Comparison of ENCODE assay signal across 8 cellular contexts in genomic region chr13:101942038-101942437, GRCh38.
DNase-seq lines count a peak whose midpoint lies in the region; TF ChIP-seq lines count a peak whose summit lies in the region.

No MANE protein-coding gene starts in this region.

- H3K4me1 ChIP-seq in HAP-1, result no peaks in the 10 kb centered on the region

- H3K4me3 ChIP-seq in HAP-1, result no peak overlapping the region
- H3K4me3 ChIP-seq in astrocyte of the cerebellum (ENCODE audit: low read depth, low read length), result no peak overlapping the region
- no peak overlapping the region for H3K4me3 ChIP-seq in kidney epithelial cell (ENCODE audit: low read depth, low read length)

- H3K36me3 ChIP-seq in HAP-1 (replicated peaks), result no peaks in the 10 kb centered on the region
- H3K36me3 ChIP-seq in kidney epithelial cell (ENCODE audit: control insufficient read depth, insufficient read depth, low read length), result no peaks in the 10 kb centered on the region

- no peaks in the 10 kb centered on the region for H3K9me3 ChIP-seq in HAP-1

- H3K27me3 ChIP-seq in HAP-1 (ENCODE audit: low read depth), result no peaks in the 10 kb centered on the region
- no peaks in the 10 kb centered on the region for H3K27me3 ChIP-seq in kidney epithelial cell (ENCODE audit: control insufficient read depth, insufficient read depth, low read length)

- in situ Hi-C loops in G401 (cut with HindIII; ENCODE audit: low sequenced_read_pairs), result no loop called here
- in situ Hi-C loops in HAP-1 (cut with MboI; ENCODE audit: low sequenced_read_pairs), result loop anchor here (25.0 kb wide), 1 partner anchor 620 kb away; no protein-coding TSS in a partner anchor
- in situ Hi-C loops in astrocyte of the cerebellum (cut with HindIII; ENCODE audit: low sequenced_read_pairs), result no loop called here

- peak; percentile 83 for TF ChIP-seq CTCF in astrocyte of the cerebellum (IDR thresholded peaks at IDR 0.05; ENCODE audit: low read depth, low read length, missing control alignments)
- peak; percentile 84 for TF ChIP-seq CTCF in kidney epithelial cell (IDR thresholded peaks at IDR 0.05; ENCODE audit: insufficient read depth, low read length, poor library complexity, severe bottlenecking)

- DNase-seq in G401 (ENCODE audit: low spot score) (peak; percentile 91), HAP-1 (ENCODE audit: low spot score in 2 of 2) (peak; percentile 4 to 16), NCI-H1436 treated with DMSO at 0.1 percent for 48 hours (lab: John Stamatoyannopoulos, UW) (peak; percentile 35), astrocyte of the cerebellum (ENCODE audit: low read depth) (peak; percentile 53), kidney epithelial cell (ENCODE audit: low read depth) (no peak), KG1 (lab: John Stamatoyannopoulos, UW) (no peak), AG08396 (ENCODE audit: low spot score) (no peak), activated gamma-delta T cell treated with Interleukin-2 at 50 U/mL for 16 hours (no peak)

Comparison
In these comparisons a context has a peak if more than half of its experiments do, and no peak if none do; other contexts are left out.
1. DNase-seq: peak in G401 (single experiment), HAP-1 (2 of 2), NCI-H1436 treated with DMSO at 0.1 percent for 48 hours (single experiment) and astrocyte of the cerebellum (single experiment); none in kidney epithelial cell (single experiment), KG1 (single experiment), AG08396 (single experiment) and activated gamma-delta T cell treated with Interleukin-2 at 50 U/mL for 16 hours (single experiment).